In the genomic region with DNA sequence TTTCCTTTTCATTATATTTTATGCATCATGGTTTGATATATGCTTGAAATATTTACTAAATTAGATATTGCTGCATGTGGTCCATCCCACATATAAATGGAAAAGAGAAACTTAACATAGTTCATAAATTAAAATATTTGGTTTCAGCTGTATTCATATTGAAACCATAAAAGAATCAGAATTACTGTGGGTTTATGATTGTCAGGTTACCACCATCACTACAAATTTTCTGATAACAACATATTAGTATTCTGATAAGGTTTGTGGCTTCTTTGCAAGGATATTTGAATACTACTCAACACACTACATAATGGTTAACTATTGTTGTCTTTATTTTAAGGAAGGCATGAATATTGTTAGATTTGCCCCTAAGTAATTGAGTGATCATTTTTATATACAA, we compare ENCODE assay signal across 18 cellular contexts.
DNase-seq lines count a peak whose midpoint lies in the region; ATAC-seq and TF ChIP-seq lines count a peak whose summit lies in the region.
"Had no signal": no experiment of that assay in that cellular context is flagged by ENCODE, and none has a peak within 500 bp of the region (broad histone marks: within the 10 kb centered on the region; RNA-seq: fewer than 3 reads in every experiment).

No MANE protein-coding gene starts in this region.

- DNase-seq in NOMO-1 (lab: John Stamatoyannopoulos, UW; ENCODE audit: unreplicated experiment in 2 of 2) (no peak), NOMO-1 treated with dmso at 0.1 percent for 144 hours (lab: John Stamatoyannopoulos, UW; ENCODE audit: unreplicated experiment) (no peak), nephron progenitor cell (no peak)
- DNase-seq in stimulated activated naive CD4-positive, alpha-beta T cell treated with Interleukin-2 at 50 U/mL for 16 hours (lab: John Stamatoyannopoulos, UW) = no peak
- DNase-seq: CD8-positive, alpha-beta memory T cell; DMS79; gastrocnemius medialis; Kasumi-1; mesenchymal stem cell; naive thymus-derived CD8-positive, alpha-beta T cell; NCI-H1417; NCI-H748 treated with DMSO at 0.1 percent for 48 hours; stimulated activated CD4-positive, alpha-beta T cell treated with anti-CD3 and anti-CD28 coated beads, Interleukin-4, amount 100 ng/mL, for 1 hour had no signal

- ATAC-seq in GM18858 (IDR thresholded peaks at IDR 0.05; ENCODE audit: unreplicated experiment) (peak; percentile 48), GM19467 (IDR thresholded peaks at IDR 0.05; ENCODE audit: unreplicated experiment) (peak; percentile 43), HG02981 (IDR thresholded peaks at IDR 0.05; ENCODE audit: unreplicated experiment) (peak; percentile 60), HG03565 (IDR thresholded peaks at IDR 0.05; ENCODE audit: unreplicated experiment) (peak; percentile 60)
- ATAC-seq: gastrocnemius medialis; naive thymus-derived CD8-positive, alpha-beta T cell had no signal

- H3K27ac Mint-ChIP-seq in nephron progenitor cell = no peak overlapping the region
- H3K27ac Mint-ChIP-seq: activated T-helper 2 cell treated with anti-CD3 and anti-CD28 coated beads, Interferon-gamma antibody, Interleukin-2, Interleukin-4, amounts not matched to agents 10 μg/mL and 5 μg/mL and 100 μg/mL, durations not matched to agents 14 hours and 24 hours and 36 hours; CD8-positive, alpha-beta memory T cell had no signal

- peaks cover 5% of the 10 kb centered on the region for H3K4me1 Mint-ChIP-seq in nephron progenitor cell

- H3K4me3 Mint-ChIP-seq in nephron progenitor cell = no peak overlapping the region
- H3K4me3 Mint-ChIP-seq: CD8-positive, alpha-beta memory T cell had no signal

- H3K9me3 Mint-ChIP-seq in nephron progenitor cell = no peaks in the 10 kb centered on the region
- H3K9me3 Mint-ChIP-seq: activated T-helper 2 cell treated with anti-CD3 and anti-CD28 coated beads, Interferon-gamma antibody, Interleukin-2, Interleukin-4, amounts not matched to agents 10 μg/mL and 5 μg/mL and 100 μg/mL, durations not matched to agents 14 hours and 24 hours and 36 hours; naive thymus-derived CD8-positive, alpha-beta T cell had no signal

- no peaks in the 10 kb centered on the region for H3K36me3 Mint-ChIP-seq in nephron progenitor cell (ENCODE audit: low read depth)
- H3K36me3 Mint-ChIP-seq: CD8-positive, alpha-beta memory T cell; naive thymus-derived CD8-positive, alpha-beta T cell had no signal

- no peaks in the 10 kb centered on the region for H3K27me3 Mint-ChIP-seq in nephron progenitor cell (ENCODE audit: low read depth, poor library complexity)
- H3K27me3 Mint-ChIP-seq: naive thymus-derived CD8-positive, alpha-beta T cell had no signal

- TF ChIP-seq CTCF in nephron progenitor cell (IDR thresholded peaks at IDR 0.05) = no peak
